ENCODE assay signal across 8 cellular contexts in genomic region chr2:198371902-198372611, GRCh38.
A peak's percentile ranks its signal among the peaks of the same experiment; 100 is the strongest.
DNase-seq lines count a peak whose midpoint lies in the region; ATAC-seq, FAIRE-seq and TF ChIP-seq lines count a peak whose summit lies in the region.

No MANE protein-coding gene starts in this region.

- no peaks in the 10 kb centered on the region for H3K27me3 ChIP-seq in K562 (ENCODE audit: control insufficient read depth in 2 of 2, insufficient read depth in 2 of 2, low read length in 2 of 2)

- CTCF ChIA-PET in K562 (lab: Yijun Ruan, JAX; ENCODE audit: low intra/inter-chr PET ratio) = no interaction called here

- intact Hi-C loops in K562 (cut with micrococcal nuclease) (no loop called here), posterior vena cava (cut with DNase I) (no loop called here)

- BruUV-seq in K562 (replicated peaks; lab: Mats Ljungman, UMichigan) = no TSS peak

- ATAC-seq in GM21423 (IDR thresholded peaks at IDR 0.05; ENCODE audit: unreplicated experiment) (peak; percentile 95), HG03571 (IDR thresholded peaks at IDR 0.05; ENCODE audit: unreplicated experiment) (peak; percentile 98), K562 (peak; percentile 94)

- peak overlapping the region; percentile 96 for H2AFZ ChIP-seq in K562 (ENCODE audit: low read depth, low read length)

- TF ChIP-seq POLR2A in K562 (conservative IDR thresholded peaks at IDR 0.05) = 0 out of 2 replicates have a peak, but pooled peaks have one; percentile 27

- TF ChIP-seq CTCF in K562 (IDR thresholded peaks at IDR 0.05 in 2 of 3, conservative IDR thresholded peaks at IDR 0.05 in 1 of 3; ENCODE audit: insufficient read depth in 2 of 3, low read depth in 1 of 3, low read length in 3 of 3) = no peak

- TF ChIP-seq RAD21 in K562 (CRISPR knock-in tag; conservative IDR thresholded peaks at IDR 0.05 in 1 of 2, IDR thresholded peaks at IDR 0.05 in 1 of 2) = no peak

- DNase-seq in GM04503 (ENCODE audit: low read depth) (peak; percentile 53), K562 (ENCODE audit: extremely low read depth in 1 of 4, low spot score in 3 of 4) (peak in 2 of 4 experiments; percentile 25 to 54), NCI-H446 (lab: John Stamatoyannopoulos, UW) (no peak), hypothalamus (lab: John Stamatoyannopoulos, UW) (no peak), posterior vena cava (ENCODE audit: low spot score) (no peak)
- DNase-seq in central memory CD4-positive, alpha-beta T cell = no peak

- H4K20me1 ChIP-seq in K562 (replicated peaks; ENCODE audit: control insufficient read depth, insufficient read depth, low read length) = no peaks in the 10 kb centered on the region

- in situ Hi-C loops in K562 (cut with MboI) = no loop called here

- peaks cover 0 to 3% of the 10 kb centered on the region in 2 experiments; a peak in 2 of 5 replicates for H3K4me1 ChIP-seq in K562 (replicated peaks in 1 of 2; ENCODE audit: control insufficient read depth in 2 of 2, insufficient read depth in 2 of 2, low read length in 2 of 2)

- no peaks in the 10 kb centered on the region for H3K79me2 ChIP-seq in K562 (ENCODE audit: control insufficient read depth, insufficient read depth, low read length)

- peak overlapping the region; percentile 83 for H3K4me2 ChIP-seq in K562 (ENCODE audit: insufficient read depth, low read length)

- peak overlapping the region; percentile 31 for H3K4me3 ChIP-seq in K562

- FAIRE-seq in K562 (lab: Jason Lieb, UNC) = peak; percentile 65

- POLR2A ChIA-PET in K562 (lab: Yijun Ruan, JAX) = interaction anchor here (0.7 kb wide), 1 partner anchor 94 kb away, joined by 3 read pairs; no protein-coding TSS in a partner anchor

- H3K27ac ChIP-seq in K562 (ENCODE audit: extremely low read depth, low read depth, low read length) = peak overlapping the region; percentile 67; the same call in 2 of the 3 replicates

- no peaks in the 10 kb centered on the region for H3K36me3 ChIP-seq in K562 (ENCODE audit: control insufficient read depth, insufficient read depth, low read length)

- peak overlapping the region in 1 of 2 experiments; percentile 53; a peak in 2 of 4 replicates for H3K9ac ChIP-seq in K562 (ENCODE audit: insufficient read depth in 1 of 2, low read depth in 2 of 2, low read length in 2 of 2)

- H3K9me3 ChIP-seq in K562 (replicated peaks; ENCODE audit: control insufficient read depth, insufficient read depth, low read depth, low read length) = no peaks in the 10 kb centered on the region

- H3K9me1 ChIP-seq in K562 (ENCODE audit: control insufficient read depth, insufficient read depth, low read length) = no peaks in the 10 kb centered on the region

- 4% methylated on average over 12 of the region's 12 CpGs for WGBS in K562 (ENCODE audit: insufficient coverage, low coverage, missing lambda C conversion rate)

- no peak for TF ChIP-seq EP300 in K562 (IDR thresholded peaks at IDR 0.05; ENCODE audit: low read length)

TF ChIP-seq in K562, 482 proteins besides CTCF, POLR2A, EP300 and RAD21 (continues in another document):
- TF ChIP-seq CCAR2 (IDR thresholded peaks at IDR 0.05; ENCODE audit: low read depth, low read length) (no peak), ZKSCAN1 (IDR thresholded peaks at IDR 0.05; ENCODE audit: low read depth, low read length) (no peak), IFI16 (CRISPR knock-in tag; IDR thresholded peaks at IDR 0.05) (no peak), ATF1 (CRISPR knock-in tag; IDR thresholded peaks at IDR 0.05) (no peak), ATF1 (tag; IDR thresholded peaks at IDR 0.05) (no peak), ZNF24 (IDR thresholded peaks at IDR 0.05) (peak; percentile 71; the same call in 1 of the 2 replicates), MGA (IDR thresholded peaks at IDR 0.05) (peak; percentile 62), TOE1 (IDR thresholded peaks at IDR 0.05; ENCODE audit: borderline replicate concordance) (no peak), TOE1 (CRISPR knock-in tag; IDR thresholded peaks at IDR 0.05; ENCODE audit: borderline replicate concordance, low read depth) (no peak), SPI1 (IDR thresholded peaks at IDR 0.05; ENCODE audit: borderline replicate concordance, low read depth, low read length) (no peak)
